Comparison of ENCODE assay signal across 17 cellular contexts in genomic region chr10:55747244-55747643, GRCh38.
"Had no signal": no experiment of that assay in that cellular context is flagged by ENCODE, and none has a peak within 500 bp of the region (broad histone marks: within the 10 kb centered on the region; RNA-seq: fewer than 3 reads in every experiment).

No MANE protein-coding gene starts in this region.

- H3K4me1 Mint-ChIP-seq: activated CD4-positive, alpha-beta T cell treated with anti-CD3 and anti-CD28 coated beads, Interleukin-2, amount 10 ng/mL, durations not matched to agents 7 days and 5 days; activated naive CD8-positive, alpha-beta T cell treated with anti-CD3 and anti-CD28 coated beads for 36 hours; natural killer cell had no signal

- DNase-seq: activated CD4-positive, alpha-beta T cell treated with anti-CD3 and anti-CD28 coated beads, Interleukin-2, amount 10 ng/mL, durations not matched to agents 7 days and 5 days; activated CD8-positive, alpha-beta memory T cell treated with anti-CD3 and anti-CD28 coated beads for 24 hours; activated naive CD8-positive, alpha-beta T cell treated with anti-CD3 and anti-CD28 coated beads for 36 hours; brain microvascular endothelial cell; effector memory CD4-positive, alpha-beta T cell; head of caudate nucleus; left ventricle myocardium inferior; mesenchymal stem cell; natural killer cell; psoas muscle; sigmoid colon; stimulated activated CD4-positive, alpha-beta T cell treated with anti-CD3 and anti-CD28 coated beads, Interleukin-1b, Interleukin-23, amount 100 ng/mL, for 48 hours; stomach; testis had no signal

- H3K4me3 ChIP-seq: left ventricle myocardium inferior, psoas muscle, sigmoid colon, stomach, testis had no signal

- H3K4me1 ChIP-seq: left ventricle myocardium inferior, psoas muscle, sigmoid colon, stomach, testis had no signal

- H3K9me3 ChIP-seq: left ventricle myocardium inferior, psoas muscle, sigmoid colon, stomach, testis had no signal

- H3K27ac ChIP-seq: brain microvascular endothelial cell, epithelial cell of prostate, left ventricle myocardium inferior, psoas muscle, sigmoid colon, stomach, testis had no signal

- H3K36me3 Mint-ChIP-seq: activated naive CD8-positive, alpha-beta T cell treated with anti-CD3 and anti-CD28 coated beads for 36 hours; natural killer cell had no signal

- H3K9me3 Mint-ChIP-seq: activated CD4-positive, alpha-beta T cell treated with anti-CD3 and anti-CD28 coated beads, Interleukin-2, amount 10 ng/mL, durations not matched to agents 7 days and 5 days; activated T-helper 1 cell treated with anti-CD3 and anti-CD28 coated beads, Interleukin-12 subunit alpha, Interleukin-12 subunit beta, Interleukin-2, Interleukin-4 antibody, amounts not matched to agents 30 ng/mL and 10 ng/mL and 1 ng/mL, durations not matched to agents 14 hours and 24 hours and 36 hours; dendritic cell treated with granulocyte-macrophage colony-stimulating factor and Interleukin-4, amounts not matched to agents 40 ng/mL and 50 ng/mL, for 4 days had no signal

- H3K4me3 Mint-ChIP-seq: activated CD4-positive, alpha-beta T cell treated with anti-CD3 and anti-CD28 coated beads, Interleukin-2, amount 10 ng/mL, durations not matched to agents 7 days and 5 days; activated naive CD8-positive, alpha-beta T cell treated with anti-CD3 and anti-CD28 coated beads for 36 hours; activated T-helper 1 cell treated with anti-CD3 and anti-CD28 coated beads, Interleukin-12 subunit alpha, Interleukin-12 subunit beta, Interleukin-2, Interleukin-4 antibody, amounts not matched to agents 30 ng/mL and 10 ng/mL and 1 ng/mL, durations not matched to agents 14 hours and 24 hours and 36 hours; dendritic cell treated with granulocyte-macrophage colony-stimulating factor and Interleukin-4, amounts not matched to agents 40 ng/mL and 50 ng/mL, for 4 days; natural killer cell had no signal

- ATAC-seq: natural killer cell, psoas muscle had no signal

- H3K27ac Mint-ChIP-seq: activated CD4-positive, alpha-beta T cell treated with anti-CD3 and anti-CD28 coated beads, Interleukin-2, amount 10 ng/mL, durations not matched to agents 7 days and 5 days; activated naive CD8-positive, alpha-beta T cell treated with anti-CD3 and anti-CD28 coated beads for 36 hours; activated T-helper 1 cell treated with anti-CD3 and anti-CD28 coated beads, Interleukin-12 subunit alpha, Interleukin-12 subunit beta, Interleukin-2, Interleukin-4 antibody, amounts not matched to agents 30 ng/mL and 10 ng/mL and 1 ng/mL, durations not matched to agents 14 hours and 24 hours and 36 hours; dendritic cell treated with granulocyte-macrophage colony-stimulating factor and Interleukin-4, amounts not matched to agents 40 ng/mL and 50 ng/mL, for 4 days; natural killer cell had no signal

- H3K27me3 ChIP-seq: brain microvascular endothelial cell, sigmoid colon, stomach, testis had no signal

- H3K36me3 ChIP-seq: brain microvascular endothelial cell, left ventricle myocardium inferior, sigmoid colon, stomach had no signal

- H3K27me3 Mint-ChIP-seq: activated CD4-positive, alpha-beta T cell treated with anti-CD3 and anti-CD28 coated beads, Interleukin-2, amount 10 ng/mL, durations not matched to agents 7 days and 5 days; activated naive CD8-positive, alpha-beta T cell treated with anti-CD3 and anti-CD28 coated beads for 36 hours; dendritic cell treated with granulocyte-macrophage colony-stimulating factor and Interleukin-4, amounts not matched to agents 40 ng/mL and 50 ng/mL, for 4 days had no signal
